ENCODE assay signal across 8 cellular contexts in genomic region chr7:103148994-103149807, GRCh38. TPM values are rescaled to one million over a fixed set of nuclear protein-coding genes. Genes with fewer than 3 reads are reported as not detected.
DNase-seq lines count a peak whose midpoint lies in the region; ATAC-seq, FAIRE-seq and TF ChIP-seq lines count a peak whose summit lies in the region.

TSS of gene NAPEPLD (minus strand) at chr7:103149099. CDS start at chr7:103128776, 20,323 bp downstream.

- peaks cover 38% of the 10 kb centered on the region for H3K4me1 Mint-ChIP-seq in T-helper 1 cell treated with Interleukin-12 subunit alpha and Interleukin-12 subunit beta and Interleukin-4 antibody, amounts not matched to agents 30 μg/mL and 1 μg/mL, for 36 hours (ENCODE audit: low read depth)

- no peaks in the 10 kb centered on the region for H3K9me3 ChIP-seq in right atrium auricular region

- peak; percentile 86 for ATAC-seq in HG02840 (IDR thresholded peaks at IDR 0.05; ENCODE audit: low FRiP score, unreplicated experiment)

- DNase-seq in NCI-H1436 treated with DMSO at 0.1 percent for 48 hours (lab: John Stamatoyannopoulos, UW) (peak; percentile 14), amygdala (lab: John Stamatoyannopoulos, UW) (peak; percentile 64 to 97 (median 88)), right atrium auricular region (ENCODE audit: low spot score) (peak; percentile 86), pulmonary artery endothelial cell (ENCODE audit: low read depth, low spot score) (peak; percentile 60), urothelium cell line (ENCODE audit: low spot score) (peak; percentile 96)

- H3K27ac Mint-ChIP-seq in T-helper 1 cell treated with Interleukin-12 subunit alpha and Interleukin-12 subunit beta and Interleukin-4 antibody, amounts not matched to agents 30 μg/mL and 1 μg/mL, for 36 hours, result peak within 1 kb of the TSS; percentile 98

- no peak for FAIRE-seq in urothelium cell line (lab: Jason Lieb, UNC)

- peaks cover 5% of the 10 kb centered on the region for H3K9me3 Mint-ChIP-seq in T-helper 1 cell treated with Interleukin-12 subunit alpha and Interleukin-12 subunit beta and Interleukin-4 antibody, amounts not matched to agents 30 μg/mL and 1 μg/mL, for 36 hours

- H3K27me3 ChIP-seq in right atrium auricular region, result no peaks in the 10 kb centered on the region

- H3K4me3 ChIP-seq in right atrium auricular region, result peak within 1 kb of the TSS; percentile 69 to 82

- peak within 1 kb of the TSS; percentile 97 for H3K4me3 Mint-ChIP-seq in T-helper 1 cell treated with Interleukin-12 subunit alpha and Interleukin-12 subunit beta and Interleukin-4 antibody, amounts not matched to agents 30 μg/mL and 1 μg/mL, for 36 hours

- TF ChIP-seq CTCF in right atrium auricular region (IDR thresholded peaks at IDR 0.05), result no peak

- H3K36me3 Mint-ChIP-seq in T-helper 1 cell treated with Interleukin-12 subunit alpha and Interleukin-12 subunit beta and Interleukin-4 antibody, amounts not matched to agents 30 μg/mL and 1 μg/mL, for 36 hours (ENCODE audit: low read depth), result peaks cover 3% of the 10 kb centered on the region

- H3K27ac ChIP-seq in right atrium auricular region, result peak within 1 kb of the TSS; percentile 94 to 97

- no peaks in the 10 kb centered on the region for H3K27me3 Mint-ChIP-seq in T-helper 1 cell treated with Interleukin-12 subunit alpha and Interleukin-12 subunit beta and Interleukin-4 antibody, amounts not matched to agents 30 μg/mL and 1 μg/mL, for 36 hours (ENCODE audit: low read depth)

- peak; percentile 71 for TF ChIP-seq POLR2A in GM15510 (IDR thresholded peaks at IDR 0.05; ENCODE audit: borderline replicate concordance, extremely low read depth, insufficient read length)

- peaks cover 0 to 21% of the 10 kb centered on the region in 2 donors for H3K4me1 ChIP-seq in right atrium auricular region

- no peaks in the 10 kb centered on the region for H3K36me3 ChIP-seq in right atrium auricular region

RNA-seq across cellular contexts. Expression of gene NAPEPLD, which starts in this region (rescaled TPM):
- 1 to 10 TPM; 5.2 to 8.1 TPM for total RNA-seq in right atrium auricular region
- 7.5 and 10.0 TPM in 2 replicates for total RNA-seq in pulmonary artery endothelial cell

Comparison
In these comparisons a context has a peak if more than half of its experiments do, and no peak if none do; other contexts are left out.
1. Peak in every context shown above with its lines: DNase-seq, ATAC-seq, H3K4me3 ChIP-seq and H3K27ac ChIP-seq.
2. DNase-seq: peak in every context shown above with its lines; median percentile 96 in urothelium cell line; 88 in amygdala; 86 in right atrium auricular region; 60 in pulmonary artery endothelial cell; 14 in NCI-H1436 treated with DMSO at 0.1 percent for 48 hours.